In genomic region chr12:50925342-50925651, GRCh38 we compare ENCODE assay signal across 9 cellular contexts. TPM values are rescaled to one million over a fixed set of nuclear protein-coding genes. Genes with fewer than 3 reads are reported as not detected.
DNase-seq lines count a peak whose midpoint lies in the region; ATAC-seq, FAIRE-seq and TF ChIP-seq lines count a peak whose summit lies in the region.
"Had no signal": no experiment of that assay in that cellular context is flagged by ENCODE, and none has a peak within 500 bp of the region (broad histone marks: within the 10 kb centered on the region; RNA-seq: fewer than 3 reads in every experiment).

No MANE protein-coding gene starts in this region.

- no peak overlapping the region for H3K4me3 ChIP-seq in endodermal cell (ENCODE audit: low read length)

- ATAC-seq in naive B cell (ENCODE audit: low read depth in 2 of 2): peak; percentile 17 to 27

- H3K9me3 Mint-ChIP-seq in endodermal cell (peaks cover 3% of the 10 kb centered on the region), naive B cell (no peaks in the 10 kb centered on the region)

- H3K36me3 ChIP-seq in endodermal cell (ENCODE audit: control insufficient read depth, insufficient read depth, low read length): no peaks in the 10 kb centered on the region

- POLR2A ChIA-PET in GM10248 (lab: Yijun Ruan, JAX): no interaction called here

- TF ChIP-seq CTCF in endodermal cell (conservative IDR thresholded peaks at IDR 0.05): no peak
- no peak for TF ChIP-seq CTCF in GM10248 (IDR thresholded peaks at IDR 0.05; ENCODE audit: control extremely low read depth, extremely low read depth, low read depth, missing control alignments)

- FAIRE-seq in GM12891 (lab: Jason Lieb, UNC): peak; percentile 69

- H3K4me1 ChIP-seq in endodermal cell (ENCODE audit: control insufficient read depth, insufficient read depth, low read length): no peaks in the 10 kb centered on the region

- H3K27me3 ChIP-seq in endodermal cell (ENCODE audit: control insufficient read depth, insufficient read depth, low read length, poor library complexity, severe bottlenecking): no peaks in the 10 kb centered on the region

- H3K9ac ChIP-seq in endodermal cell (ENCODE audit: extremely low read depth, low read length, poor library complexity, severe bottlenecking): no peak overlapping the region

- CTCF ChIA-PET in GM10248 (lab: Yijun Ruan, JAX): interaction anchor here (1.0 kb wide), 2 partner anchors 15 to 62 kb away, joined by 3 to 4 read pairs; no protein-coding TSS in a partner anchor

- no peak overlapping the region for H3K27ac ChIP-seq in endodermal cell (ENCODE audit: low read depth, low read length)

- no peak for DNase-seq in GM12891 (ENCODE audit: insufficient read length, low spot score)
- DNase-seq in NCI-H69 (lab: John Stamatoyannopoulos, UW): peak; percentile 74
- no peak for DNase-seq in endodermal cell
- peak; percentile 18 for DNase-seq in naive B cell
- DNase-seq in stimulated activated naive CD4-positive, alpha-beta T cell (lab: John Stamatoyannopoulos, UW): no peak
- DNase-seq in OCI-M2 (lab: John Stamatoyannopoulos, UW; ENCODE audit: unreplicated experiment): no peak
- DNase-seq in activated CD4-positive, alpha-beta T cell treated with anti-CD3 and anti-CD28 coated beads, Interleukin-2, amount 50 U/mL, for 4 hours: no peak
- DNase-seq in GM10248 (ENCODE audit: extremely low spot score): no peak

- H3K27ac Mint-ChIP-seq in endodermal cell (peak overlapping the region; percentile 75), naive B cell (peak overlapping the region; percentile 95 to 98 (median 96))

- H3K36me3 Mint-ChIP-seq in endodermal cell (ENCODE audit: low read depth) (peaks cover 2% of the 10 kb centered on the region), naive B cell (peaks cover 0 to 8% of the 10 kb centered on the region in 2 donors)

- 86 to 100% methylated on average over 4 to 7 of the region's 7 CpGs for WGBS in endodermal cell (ENCODE audit: insufficient coverage in 1 of 2, insufficient read length in 1 of 2), 2 experiments

- peaks cover 2% of the 10 kb centered on the region for H3K27me3 Mint-ChIP-seq in endodermal cell (ENCODE audit: insufficient read depth)
- H3K27me3 Mint-ChIP-seq in naive B cell: no peaks in the 10 kb centered on the region

- TF ChIP-seq POLR2A in GM12891 (IDR thresholded peaks at IDR 0.05; ENCODE audit: low read depth, low read length): no peak

- H3K9me3 ChIP-seq in endodermal cell (ENCODE audit: control insufficient read depth, low read length): peaks cover 7% of the 10 kb centered on the region

- H3K4me3 Mint-ChIP-seq in endodermal cell: peak overlapping the region; percentile 59
- H3K4me3 Mint-ChIP-seq in naive B cell: peak overlapping the region; percentile 94 to 100 (median 100)

- H3K4me1 Mint-ChIP-seq in endodermal cell (peaks cover 29% of the 10 kb centered on the region), naive B cell (peaks cover 43 to 66% (median 61%) of the 10 kb centered on the region in 3 donors)

TF ChIP-seq in GM12891, 5 proteins besides CTCF, POLR2A, EP300 and RAD21:
- TF ChIP-seq SPI1 (IDR thresholded peaks at IDR 0.05; ENCODE audit: low read depth, low read length): no peak
- TF ChIP-seq PAX5 (IDR thresholded peaks at IDR 0.05; ENCODE audit: insufficient read depth, low read length, severe bottlenecking): no peak
- TF ChIP-seq POU2F2 (IDR thresholded peaks at IDR 0.05; ENCODE audit: low read depth, low read length): no peak

RNA-seq across cellular contexts. Expression of gene HIGD1C, which starts 27.0 kb away (rescaled TPM):
- not detected for polyA plus RNA-seq in GM12891 (2012; ENCODE audit: low read depth, missing spikeins)
- not detected for total RNA-seq in endodermal cell
- not detected for polyA plus RNA-seq in endodermal cell (2013, experiment 1 of 2)
- polyA plus RNA-seq in endodermal cell (2013, experiment 2 of 2): not detected
- polyA plus RNA-seq in naive B cell (ENCODE audit: low read depth in 6 of 6): not detected
- total RNA-seq: RPMI7951 had no signal

Comparison
In these comparisons a context has a peak if more than half of its experiments do, and no peak if none do; other contexts are left out.
1. DNase-seq: peak in NCI-H69 (single experiment) and naive B cell (single experiment); none in GM12891 (single experiment), endodermal cell (single experiment), stimulated activated naive CD4-positive, alpha-beta T cell (0 of 6), OCI-M2 (single experiment), activated CD4-positive, alpha-beta T cell treated with anti-CD3 and anti-CD28 coated beads, Interleukin-2, amount 50 U/mL, for 4 hours (0 of 2) and GM10248 (single experiment).